9 cellular contexts compared by ENCODE assay signal in genomic region chr4:67885727-67886126, GRCh38. TPM values are rescaled to one million over a fixed set of nuclear protein-coding genes. Genes with fewer than 3 reads are reported as not detected.
DNase-seq lines count a peak whose midpoint lies in the region; ATAC-seq and TF ChIP-seq lines count a peak whose summit lies in the region.
"Had no signal": no experiment of that assay in that cellular context is flagged by ENCODE, and none has a peak within 500 bp of the region (broad histone marks: within the 10 kb centered on the region; RNA-seq: fewer than 3 reads in every experiment).

No MANE protein-coding gene starts in this region.

- no peak overlapping the region for H3K27ac ChIP-seq in substantia nigra (ENCODE audit: low read depth, low read length, poor library complexity, severe bottlenecking)

- peak; percentile 43 for DNase-seq in HK-2 (ENCODE audit: unreplicated experiment)
- DNase-seq in T1000 (lab: John Stamatoyannopoulos, UW) = peak; percentile 62
- DNase-seq in fibroblast of villous mesenchyme (ENCODE audit: low read depth) = peak; percentile 71
- peak; percentile 93 for DNase-seq in skeletal muscle cell (ENCODE audit: low read depth)
- DNase-seq in SHP77 (lab: John Stamatoyannopoulos, UW) = no peak
- DNase-seq in substantia nigra (lab: John Stamatoyannopoulos, UW) = no peak
- DNase-seq: glutamatergic neuron; stimulated activated CD4-positive, alpha-beta T cell treated with anti-CD3 and anti-CD28 coated beads, Interleukin-4, amount 100 ng/mL, for 4 hours had no signal

- no peak for ATAC-seq in HG02840 (IDR thresholded peaks at IDR 0.05; ENCODE audit: low FRiP score, unreplicated experiment)

- H3K4me3 ChIP-seq in fibroblast of villous mesenchyme (ENCODE audit: low read depth, low read length) = no peak overlapping the region
- no peak overlapping the region for H3K4me3 ChIP-seq in skeletal muscle cell (ENCODE audit: low read depth, low read length)

- no peak for TF ChIP-seq CTCF in fibroblast of villous mesenchyme (IDR thresholded peaks at IDR 0.05; ENCODE audit: insufficient read depth, low read depth, low read length)

RNA-seq across cellular contexts. Expression of gene TMPRSS11D, which starts 1.9 kb away (rescaled TPM):
- not detected in 2 replicates for total RNA-seq in fibroblast of villous mesenchyme

Comparison
In these comparisons a context has a peak if more than half of its experiments do, and no peak if none do; other contexts are left out.
1. DNase-seq: peak in HK-2 (single experiment), T1000 (single experiment), fibroblast of villous mesenchyme (single experiment) and skeletal muscle cell (single experiment); none in SHP77 (0 of 2) and substantia nigra (0 of 49).